19 cellular contexts compared by ENCODE assay signal in genomic region chr6:7276199-7276524, GRCh38. TPM values are rescaled to one million over a fixed set of nuclear protein-coding genes. Genes with fewer than 3 reads are reported as not detected.
DNase-seq lines count a peak whose midpoint lies in the region; ATAC-seq and TF ChIP-seq lines count a peak whose summit lies in the region.
"Had no signal": no experiment of that assay in that cellular context is flagged by ENCODE, and none has a peak within 500 bp of the region (broad histone marks: within the 10 kb centered on the region; RNA-seq: fewer than 3 reads in every experiment).

No MANE protein-coding gene starts in this region.

- H3K36me3 ChIP-seq in KMS-11 (ENCODE audit: insufficient read depth) (no peaks in the 10 kb centered on the region), neural cell (ENCODE audit: insufficient read depth, low read length) (peaks cover 2% of the 10 kb centered on the region)
- H3K36me3 ChIP-seq: sigmoid colon, thoracic aorta, vagina had no signal

- H3K4me3 Mint-ChIP-seq in activated CD4-positive, alpha-beta memory T cell treated with anti-CD3 and anti-CD28 coated beads, Interleukin-2, amount 10 ng/mL, durations not matched to agents 7 days and 5 days: no peak overlapping the region
- H3K4me3 Mint-ChIP-seq in activated CD4-positive, alpha-beta memory T cell treated with anti-CD3 and anti-CD28 coated beads for 36 hours: no peak overlapping the region
- H3K4me3 Mint-ChIP-seq in brain: no peak overlapping the region
- H3K4me3 Mint-ChIP-seq: activated naive CD8-positive, alpha-beta T cell treated with anti-CD3 and anti-CD28 coated beads, Interleukin-2, amount 50 U/mL, for 24 hours; activated T-cell treated with anti-CD3 and anti-CD28 coated beads, Interleukin-2, amount 50 U/mL, for 24 hours; T-helper 1 cell treated with Interleukin-12 subunit alpha and Interleukin-12 subunit beta and Interleukin-4 antibody, amounts not matched to agents 30 μg/mL and 1 μg/mL, for 36 hours had no signal

- CTCF ChIA-PET in activated CD4-positive, alpha-beta memory T cell treated with anti-CD3 and anti-CD28 coated beads, Interleukin-2, amount 10 ng/mL, durations not matched to agents 7 days and 5 days (lab: Charles Lee): interaction anchor here (0.5 to 4.8 kb wide), 16 partner anchors 10 to 612 kb away, joined by 3 to 59 read pairs (median 4); partner anchors contain the start of genes CAGE1, RIOK1 and SNRNP48
- CTCF ChIA-PET in activated CD4-positive, alpha-beta memory T cell treated with anti-CD3 and anti-CD28 coated beads for 36 hours (lab: Charles Lee): interaction anchor here (0.7 to 4.2 kb wide), 14 partner anchors 10 to 599 kb away, joined by 3 to 62 read pairs (median 8); partner anchors contain the start of genes SNRNP48 and SSR1

- H3K9ac ChIP-seq in KMS-11: no peak overlapping the region
- no peak overlapping the region for H3K9ac ChIP-seq in neural cell (ENCODE audit: low read length)

- POLR2A ChIA-PET in activated CD4-positive, alpha-beta memory T cell treated with anti-CD3 and anti-CD28 coated beads, Interleukin-2, amount 10 ng/mL, durations not matched to agents 7 days and 5 days (lab: Charles Lee): interaction anchor here (1.0 to 2.1 kb wide), 4 partner anchors 10 to 339 kb away, joined by 3 to 6 read pairs (median 4); no protein-coding TSS in a partner anchor
- POLR2A ChIA-PET in activated CD4-positive, alpha-beta memory T cell treated with anti-CD3 and anti-CD28 coated beads for 36 hours (lab: Charles Lee): no interaction called here

- H3K36me3 Mint-ChIP-seq in activated CD4-positive, alpha-beta memory T cell treated with anti-CD3 and anti-CD28 coated beads, Interleukin-2, amount 10 ng/mL, durations not matched to agents 7 days and 5 days (ENCODE audit: low read depth): peaks cover 5% of the 10 kb centered on the region
- H3K36me3 Mint-ChIP-seq in activated CD4-positive, alpha-beta memory T cell treated with anti-CD3 and anti-CD28 coated beads for 36 hours: no peaks in the 10 kb centered on the region
- peaks cover 19% of the 10 kb centered on the region for H3K36me3 Mint-ChIP-seq in brain
- H3K36me3 Mint-ChIP-seq: CD8-positive, alpha-beta memory T cell had no signal

- H2AFZ ChIP-seq in KMS-11 (ENCODE audit: low read depth) (no peak overlapping the region), neural cell (ENCODE audit: low read depth, low read length) (no peak overlapping the region)

- H3K79me2 ChIP-seq in KMS-11 (ENCODE audit: insufficient read depth, low read depth) (no peaks in the 10 kb centered on the region), neural cell (replicated peaks; ENCODE audit: insufficient read depth, low read length) (no peaks in the 10 kb centered on the region)

- H3K9me3 Mint-ChIP-seq in activated CD4-positive, alpha-beta memory T cell treated with anti-CD3 and anti-CD28 coated beads, Interleukin-2, amount 10 ng/mL, durations not matched to agents 7 days and 5 days: no peaks in the 10 kb centered on the region
- H3K9me3 Mint-ChIP-seq in activated CD4-positive, alpha-beta memory T cell treated with anti-CD3 and anti-CD28 coated beads for 36 hours: no peaks in the 10 kb centered on the region
- no peaks in the 10 kb centered on the region for H3K9me3 Mint-ChIP-seq in brain
- H3K9me3 Mint-ChIP-seq: activated naive CD8-positive, alpha-beta T cell treated with anti-CD3 and anti-CD28 coated beads, Interleukin-2, amount 50 U/mL, for 24 hours; activated T-cell treated with anti-CD3 and anti-CD28 coated beads, Interleukin-2, amount 50 U/mL, for 24 hours; CD8-positive, alpha-beta memory T cell; T-helper 1 cell treated with Interleukin-12 subunit alpha and Interleukin-12 subunit beta and Interleukin-4 antibody, amounts not matched to agents 30 μg/mL and 1 μg/mL, for 36 hours had no signal

- no peak overlapping the region for H3K27ac Mint-ChIP-seq in activated CD4-positive, alpha-beta memory T cell treated with anti-CD3 and anti-CD28 coated beads, Interleukin-2, amount 10 ng/mL, durations not matched to agents 7 days and 5 days
- H3K27ac Mint-ChIP-seq in activated CD4-positive, alpha-beta memory T cell treated with anti-CD3 and anti-CD28 coated beads for 36 hours: no peak overlapping the region
- peak overlapping the region in 2 of 5 experiments; percentile 37 to 38 for H3K27ac Mint-ChIP-seq in brain
- H3K27ac Mint-ChIP-seq: activated naive CD8-positive, alpha-beta T cell treated with anti-CD3 and anti-CD28 coated beads, Interleukin-2, amount 50 U/mL, for 24 hours; activated T-cell treated with anti-CD3 and anti-CD28 coated beads, Interleukin-2, amount 50 U/mL, for 24 hours; progenitor cell of endocrine pancreas; T-helper 1 cell treated with Interleukin-12 subunit alpha and Interleukin-12 subunit beta and Interleukin-4 antibody, amounts not matched to agents 30 μg/mL and 1 μg/mL, for 36 hours had no signal

- TF ChIP-seq CTCF in KMS-11 (conservative IDR thresholded peaks at IDR 0.05; ENCODE audit: low read depth, low read length) (0 out of 2 replicates have a peak, but pooled peaks have one; percentile 5), brain (conservative IDR thresholded peaks at IDR 0.05) (peak; percentile 35 to 36), neural cell (IDR thresholded peaks at IDR 0.05; ENCODE audit: poor library complexity, severe bottlenecking) (peak; percentile 30), coronary artery (IDR thresholded peaks at IDR 0.05) (no peak)

- intact Hi-C loops in activated CD4-positive, alpha-beta memory T cell treated with anti-CD3 and anti-CD28 coated beads for 36 hours (cut with micrococcal nuclease): loop anchor here (1.0 kb wide), 2 partner anchors 114 to 339 kb away; no protein-coding TSS in a partner anchor

- H3K4me2 ChIP-seq in KMS-11: no peak overlapping the region
- no peak overlapping the region for H3K4me2 ChIP-seq in neural cell (ENCODE audit: low read length)

- H3K27ac ChIP-seq in KMS-11: no peak overlapping the region
- no peak overlapping the region for H3K27ac ChIP-seq in neural cell (ENCODE audit: low read length)
- H3K27ac ChIP-seq in coronary artery: no peak overlapping the region
- H3K27ac ChIP-seq: heart left ventricle, sigmoid colon, SK-N-MC, thoracic aorta, vagina had no signal

- no peaks in the 10 kb centered on the region for H3K9me2 ChIP-seq in neural cell (ENCODE audit: insufficient read depth, low read length)

- no peak for TF ChIP-seq EP300 in neural cell (conservative IDR thresholded peaks at IDR 0.05; ENCODE audit: poor library complexity, severe bottlenecking)

- DNase-seq in activated CD4-positive, alpha-beta memory T cell treated with anti-CD3 and anti-CD28 coated beads, Interleukin-2, amount 10 ng/mL, durations not matched to agents 7 days and 5 days: peak; percentile 5
- DNase-seq in activated CD4-positive, alpha-beta memory T cell treated with anti-CD3 and anti-CD28 coated beads for 36 hours: no peak
- DNase-seq in coronary artery (ENCODE audit: low spot score) (no peak), foreskin melanocyte (no peak)
- DNase-seq: cerebellar nuclear complex had no signal

- H4K20me1 ChIP-seq in KMS-11 (ENCODE audit: insufficient read depth): no peaks in the 10 kb centered on the region
- no peaks in the 10 kb centered on the region for H4K20me1 ChIP-seq in neural cell (ENCODE audit: insufficient read depth)

- H3K9me3 ChIP-seq in neural cell (ENCODE audit: low read length): no peaks in the 10 kb centered on the region
- H3K9me3 ChIP-seq: heart left ventricle, sigmoid colon, thoracic aorta, vagina had no signal

- H3K27me3 Mint-ChIP-seq in activated CD4-positive, alpha-beta memory T cell treated with anti-CD3 and anti-CD28 coated beads, Interleukin-2, amount 10 ng/mL, durations not matched to agents 7 days and 5 days: no peaks in the 10 kb centered on the region
- H3K27me3 Mint-ChIP-seq in activated CD4-positive, alpha-beta memory T cell treated with anti-CD3 and anti-CD28 coated beads for 36 hours: peaks cover 2% of the 10 kb centered on the region
- no peaks in the 10 kb centered on the region for H3K27me3 Mint-ChIP-seq in brain
- H3K27me3 Mint-ChIP-seq: activated naive CD8-positive, alpha-beta T cell treated with anti-CD3 and anti-CD28 coated beads, Interleukin-2, amount 50 U/mL, for 24 hours; activated T-cell treated with anti-CD3 and anti-CD28 coated beads, Interleukin-2, amount 50 U/mL, for 24 hours; CD8-positive, alpha-beta memory T cell; progenitor cell of endocrine pancreas had no signal

- no peak for ATAC-seq in HG02678 (IDR thresholded peaks at IDR 0.05; ENCODE audit: unreplicated experiment)

- H3K4me1 ChIP-seq in KMS-11 (ENCODE audit: low read depth, poor library complexity, severe bottlenecking): no peaks in the 10 kb centered on the region

- H3K4me1 Mint-ChIP-seq in activated CD4-positive, alpha-beta memory T cell treated with anti-CD3 and anti-CD28 coated beads, Interleukin-2, amount 10 ng/mL, durations not matched to agents 7 days and 5 days: peaks cover 3% of the 10 kb centered on the region
- H3K4me1 Mint-ChIP-seq in activated CD4-positive, alpha-beta memory T cell treated with anti-CD3 and anti-CD28 coated beads for 36 hours (ENCODE audit: low read depth): peaks cover 9% of the 10 kb centered on the region
- H3K4me1 Mint-ChIP-seq in brain: peaks cover 6% of the 10 kb centered on the region

- no peaks in the 10 kb centered on the region for H3K27me3 ChIP-seq in KMS-11 (ENCODE audit: insufficient read depth, low read depth)
- H3K27me3 ChIP-seq in neural cell (ENCODE audit: insufficient read depth, low read depth, low read length): no peaks in the 10 kb centered on the region
- H3K27me3 ChIP-seq: heart left ventricle, sigmoid colon, vagina had no signal

- no peaks in the 10 kb centered on the region for H3F3A ChIP-seq in neural cell (ENCODE audit: insufficient read depth, low read length, poor library complexity, severe bottlenecking)

- H3K4me3 ChIP-seq in KMS-11 (IDR thresholded peaks at IDR 0.05; ENCODE audit: insufficient read depth, low read depth, low read length) (no peak overlapping the region), neural cell (ENCODE audit: low read length) (no peak overlapping the region), coronary artery (no peak overlapping the region)
- H3K4me3 ChIP-seq: heart left ventricle, sigmoid colon, SK-N-MC, thoracic aorta, vagina had no signal

- TF ChIP-seq RAD21 in neural cell (conservative IDR thresholded peaks at IDR 0.05): no peak

RNA-seq across cellular contexts. Expression of gene SSR1, which starts 36.8 kb away (rescaled TPM):
- 100 to 1,000 TPM; 182 to 188 TPM for total RNA-seq in activated CD4-positive, alpha-beta memory T cell treated with anti-CD3 and anti-CD28 coated beads, Interleukin-2, amount 10 ng/mL, durations not matched to agents 7 days and 5 days
- 100 to 1,000 TPM; 156 to 164 TPM for total RNA-seq in activated CD4-positive, alpha-beta memory T cell treated with anti-CD3 and anti-CD28 coated beads for 36 hours
- 51.3 TPM for polyA plus RNA-seq in brain (ENCODE audit: insufficient read depth, low read depth, low replicate concordance)
- 40.0 and 53.0 TPM in 2 replicates for polyA plus RNA-seq in neural cell
- 49.9 and 59.4 TPM in 2 replicates for polyA minus RNA-seq in neural cell
